1 cellular context compared by ENCODE assay signal in the genomic region with DNA sequence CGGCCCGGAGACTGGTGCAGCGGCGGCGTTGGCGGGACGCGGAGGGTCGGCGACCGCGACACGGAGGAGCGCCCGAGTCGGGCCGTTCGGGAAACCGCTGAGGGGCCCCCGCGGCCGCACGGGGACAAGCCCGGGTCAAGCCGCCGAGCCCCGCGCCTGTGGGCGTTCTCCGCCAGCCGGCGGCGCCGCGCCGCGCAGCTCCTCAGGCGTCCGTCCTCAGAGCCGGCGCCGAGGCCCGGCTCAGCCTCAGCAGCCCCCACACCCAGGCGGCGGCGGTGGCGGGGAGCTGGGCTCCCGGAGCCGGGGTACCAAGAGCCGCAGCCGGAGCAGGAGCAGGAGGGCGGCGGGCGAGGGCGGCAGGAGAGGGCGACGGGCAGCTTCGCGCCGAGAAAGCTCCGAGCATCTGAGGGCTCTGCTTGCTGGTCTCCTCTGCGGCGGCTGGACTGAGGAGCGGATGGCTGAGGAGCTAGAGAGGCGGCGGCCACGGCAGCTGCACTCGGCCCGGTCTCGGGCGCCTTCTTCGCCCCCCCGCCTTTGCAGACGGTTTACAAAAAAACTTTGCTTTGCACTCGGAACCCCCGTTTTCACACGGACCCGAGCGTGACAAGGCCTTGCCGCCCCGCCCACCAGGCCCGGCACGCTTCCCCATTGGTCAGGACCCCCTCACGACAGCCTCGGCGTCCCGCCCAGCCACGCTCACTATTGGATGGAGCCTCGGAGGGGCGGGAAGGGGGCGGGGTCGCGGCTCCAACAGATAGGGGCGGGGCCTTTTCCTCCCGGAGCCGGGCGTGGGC.
TF ChIP-seq lines count a peak whose summit lies in the region.

A gene with protein sequence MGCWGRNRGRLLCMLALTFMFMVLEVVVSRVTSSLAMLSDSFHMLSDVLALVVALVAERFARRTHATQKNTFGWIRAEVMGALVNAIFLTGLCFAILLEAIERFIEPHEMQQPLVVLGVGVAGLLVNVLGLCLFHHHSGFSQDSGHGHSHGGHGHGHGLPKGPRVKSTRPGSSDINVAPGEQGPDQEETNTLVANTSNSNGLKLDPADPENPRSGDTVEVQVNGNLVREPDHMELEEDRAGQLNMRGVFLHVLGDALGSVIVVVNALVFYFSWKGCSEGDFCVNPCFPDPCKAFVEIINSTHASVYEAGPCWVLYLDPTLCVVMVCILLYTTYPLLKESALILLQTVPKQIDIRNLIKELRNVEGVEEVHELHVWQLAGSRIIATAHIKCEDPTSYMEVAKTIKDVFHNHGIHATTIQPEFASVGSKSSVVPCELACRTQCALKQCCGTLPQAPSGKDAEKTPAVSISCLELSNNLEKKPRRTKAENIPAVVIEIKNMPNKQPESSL (minus strand): TSS at position 522 of the 794 bp plus-strand sequence. CDS start 549 bp downstream, outside the sequence.

TF ChIP-seq in HepG2, 621 proteins besides CTCF, POLR2A, EP300 and RAD21 (continued from another document and continues in another):
- TF ChIP-seq CBX2 (IDR thresholded peaks at IDR 0.05; ENCODE audit: low read depth, low read length) (no peak), CBX2 (CRISPR knock-in tag; IDR thresholded peaks at IDR 0.05; ENCODE audit: low read depth) (0 out of 2 replicates have a peak, but pooled peaks have one; percentile 11), MTF1 (CRISPR knock-in tag; IDR thresholded peaks at IDR 0.05) (peak; percentile 100), RFX1 (IDR thresholded peaks at IDR 0.05) (no peak), ZNF34 (CRISPR knock-in tag; IDR thresholded peaks at IDR 0.05; ENCODE audit: borderline replicate concordance) (no peak), ZNF761 (CRISPR knock-in tag; conservative IDR thresholded peaks at IDR 0.05) (peak; percentile 30; the same call in 1 of the 2 replicates), ZBTB42 (CRISPR knock-in tag; IDR thresholded peaks at IDR 0.05) (no peak), MYNN (CRISPR knock-in tag; IDR thresholded peaks at IDR 0.05; ENCODE audit: low read depth) (no peak), KDM1A (CRISPR knock-in tag; IDR thresholded peaks at IDR 0.05) (no peak), ATF1 (CRISPR knock-in tag; IDR thresholded peaks at IDR 0.05) (peak; percentile 68), ZNF841 (CRISPR knock-in tag; IDR thresholded peaks at IDR 0.05; ENCODE audit: borderline replicate concordance) (no peak), GLI4 (CRISPR knock-in tag; IDR thresholded peaks at IDR 0.05; ENCODE audit: borderline replicate concordance) (no peak), ZNF607 (CRISPR knock-in tag; IDR thresholded peaks at IDR 0.05; ENCODE audit: borderline replicate concordance) (no peak), ZC3H13 (CRISPR knock-in tag; IDR thresholded peaks at IDR 0.05) (0 out of 2 replicates have a peak, but pooled peaks have one; percentile 52), ZNF703 (CRISPR knock-in tag; IDR thresholded peaks at IDR 0.05; ENCODE audit: borderline replicate concordance) (no peak), CCDC6 (CRISPR knock-in tag; IDR thresholded peaks at IDR 0.05) (no peak), ZNF572 (CRISPR knock-in tag; IDR thresholded peaks at IDR 0.05) (no peak), ZNF17 (CRISPR knock-in tag; IDR thresholded peaks at IDR 0.05) (no peak), KLF11 (CRISPR knock-in tag; IDR thresholded peaks at IDR 0.05) (no peak), MED8 (CRISPR knock-in tag; IDR thresholded peaks at IDR 0.05; ENCODE audit: insufficient replicate concordance) (no peak), NR2C2 (CRISPR knock-in tag; IDR thresholded peaks at IDR 0.05; ENCODE audit: borderline replicate concordance) (peak; percentile 11; the same call in 1 of the 2 replicates), HNF4G (IDR thresholded peaks at IDR 0.05; ENCODE audit: borderline replicate concordance, low read depth, low read length) (peak; percentile 43; the same call in 1 of the 2 replicates), HNF4G (CRISPR knock-in tag; IDR thresholded peaks at IDR 0.05; ENCODE audit: borderline replicate concordance, low read depth) (no peak), ZNF12 (CRISPR knock-in tag; IDR thresholded peaks at IDR 0.05) (no peak), DMAP1 (CRISPR knock-in tag; IDR thresholded peaks at IDR 0.05) (no peak), ZKSCAN5 (CRISPR knock-in tag; IDR thresholded peaks at IDR 0.05) (no peak), NFIC (IDR thresholded peaks at IDR 0.05; ENCODE audit: low read length) (no peak)
- TF ChIP-seq, protein P1, sequence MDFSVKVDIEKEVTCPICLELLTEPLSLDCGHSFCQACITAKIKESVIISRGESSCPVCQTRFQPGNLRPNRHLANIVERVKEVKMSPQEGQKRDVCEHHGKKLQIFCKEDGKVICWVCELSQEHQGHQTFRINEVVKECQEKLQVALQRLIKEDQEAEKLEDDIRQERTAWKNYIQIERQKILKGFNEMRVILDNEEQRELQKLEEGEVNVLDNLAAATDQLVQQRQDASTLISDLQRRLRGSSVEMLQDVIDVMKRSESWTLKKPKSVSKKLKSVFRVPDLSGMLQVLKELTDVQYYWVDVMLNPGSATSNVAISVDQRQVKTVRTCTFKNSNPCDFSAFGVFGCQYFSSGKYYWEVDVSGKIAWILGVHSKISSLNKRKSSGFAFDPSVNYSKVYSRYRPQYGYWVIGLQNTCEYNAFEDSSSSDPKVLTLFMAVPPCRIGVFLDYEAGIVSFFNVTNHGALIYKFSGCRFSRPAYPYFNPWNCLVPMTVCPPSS (IDR thresholded peaks at IDR 0.05) = no peak
- TF ChIP-seq, protein P2, sequence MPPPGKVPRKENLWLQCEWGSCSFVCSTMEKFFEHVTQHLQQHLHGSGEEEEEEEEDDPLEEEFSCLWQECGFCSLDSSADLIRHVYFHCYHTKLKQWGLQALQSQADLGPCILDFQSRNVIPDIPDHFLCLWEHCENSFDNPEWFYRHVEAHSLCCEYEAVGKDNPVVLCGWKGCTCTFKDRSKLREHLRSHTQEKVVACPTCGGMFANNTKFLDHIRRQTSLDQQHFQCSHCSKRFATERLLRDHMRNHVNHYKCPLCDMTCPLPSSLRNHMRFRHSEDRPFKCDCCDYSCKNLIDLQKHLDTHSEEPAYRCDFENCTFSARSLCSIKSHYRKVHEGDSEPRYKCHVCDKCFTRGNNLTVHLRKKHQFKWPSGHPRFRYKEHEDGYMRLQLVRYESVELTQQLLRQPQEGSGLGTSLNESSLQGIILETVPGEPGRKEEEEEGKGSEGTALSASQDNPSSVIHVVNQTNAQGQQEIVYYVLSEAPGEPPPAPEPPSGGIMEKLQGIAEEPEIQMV (CRISPR knock-in tag; IDR thresholded peaks at IDR 0.05; ENCODE audit: low read depth) = no peak
- TF ChIP-seq, protein P3, sequence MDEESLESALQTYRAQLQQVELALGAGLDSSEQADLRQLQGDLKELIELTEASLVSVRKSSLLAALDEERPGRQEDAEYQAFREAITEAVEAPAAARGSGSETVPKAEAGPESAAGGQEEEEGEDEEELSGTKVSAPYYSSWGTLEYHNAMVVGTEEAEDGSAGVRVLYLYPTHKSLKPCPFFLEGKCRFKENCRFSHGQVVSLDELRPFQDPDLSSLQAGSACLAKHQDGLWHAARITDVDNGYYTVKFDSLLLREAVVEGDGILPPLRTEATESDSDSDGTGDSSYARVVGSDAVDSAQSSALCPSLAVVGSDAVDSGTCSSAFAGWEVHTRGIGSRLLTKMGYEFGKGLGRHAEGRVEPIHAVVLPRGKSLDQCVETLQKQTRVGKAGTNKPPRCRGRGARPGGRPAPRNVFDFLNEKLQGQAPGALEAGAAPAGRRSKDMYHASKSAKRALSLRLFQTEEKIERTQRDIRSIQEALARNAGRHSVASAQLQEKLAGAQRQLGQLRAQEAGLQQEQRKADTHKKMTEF (CRISPR knock-in tag; IDR thresholded peaks at IDR 0.05) = no peak
- TF ChIP-seq, protein P4, sequence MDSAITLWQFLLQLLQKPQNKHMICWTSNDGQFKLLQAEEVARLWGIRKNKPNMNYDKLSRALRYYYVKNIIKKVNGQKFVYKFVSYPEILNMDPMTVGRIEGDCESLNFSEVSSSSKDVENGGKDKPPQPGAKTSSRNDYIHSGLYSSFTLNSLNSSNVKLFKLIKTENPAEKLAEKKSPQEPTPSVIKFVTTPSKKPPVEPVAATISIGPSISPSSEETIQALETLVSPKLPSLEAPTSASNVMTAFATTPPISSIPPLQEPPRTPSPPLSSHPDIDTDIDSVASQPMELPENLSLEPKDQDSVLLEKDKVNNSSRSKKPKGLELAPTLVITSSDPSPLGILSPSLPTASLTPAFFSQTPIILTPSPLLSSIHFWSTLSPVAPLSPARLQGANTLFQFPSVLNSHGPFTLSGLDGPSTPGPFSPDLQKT (CRISPR knock-in tag; IDR thresholded peaks at IDR 0.05; ENCODE audit: borderline replicate concordance) = no peak
- TF ChIP-seq, protein P5, sequence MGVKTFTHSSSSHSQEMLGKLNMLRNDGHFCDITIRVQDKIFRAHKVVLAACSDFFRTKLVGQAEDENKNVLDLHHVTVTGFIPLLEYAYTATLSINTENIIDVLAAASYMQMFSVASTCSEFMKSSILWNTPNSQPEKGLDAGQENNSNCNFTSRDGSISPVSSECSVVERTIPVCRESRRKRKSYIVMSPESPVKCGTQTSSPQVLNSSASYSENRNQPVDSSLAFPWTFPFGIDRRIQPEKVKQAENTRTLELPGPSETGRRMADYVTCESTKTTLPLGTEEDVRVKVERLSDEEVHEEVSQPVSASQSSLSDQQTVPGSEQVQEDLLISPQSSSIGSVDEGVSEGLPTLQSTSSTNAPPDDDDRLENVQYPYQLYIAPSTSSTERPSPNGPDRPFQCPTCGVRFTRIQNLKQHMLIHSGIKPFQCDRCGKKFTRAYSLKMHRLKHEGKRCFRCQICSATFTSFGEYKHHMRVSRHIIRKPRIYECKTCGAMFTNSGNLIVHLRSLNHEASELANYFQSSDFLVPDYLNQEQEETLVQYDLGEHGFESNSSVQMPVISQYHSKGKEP (CRISPR knock-in tag; IDR thresholded peaks at IDR 0.05) = 0 out of 2 replicates have a peak, but pooled peaks have one; percentile 9
- TF ChIP-seq, protein P6, sequence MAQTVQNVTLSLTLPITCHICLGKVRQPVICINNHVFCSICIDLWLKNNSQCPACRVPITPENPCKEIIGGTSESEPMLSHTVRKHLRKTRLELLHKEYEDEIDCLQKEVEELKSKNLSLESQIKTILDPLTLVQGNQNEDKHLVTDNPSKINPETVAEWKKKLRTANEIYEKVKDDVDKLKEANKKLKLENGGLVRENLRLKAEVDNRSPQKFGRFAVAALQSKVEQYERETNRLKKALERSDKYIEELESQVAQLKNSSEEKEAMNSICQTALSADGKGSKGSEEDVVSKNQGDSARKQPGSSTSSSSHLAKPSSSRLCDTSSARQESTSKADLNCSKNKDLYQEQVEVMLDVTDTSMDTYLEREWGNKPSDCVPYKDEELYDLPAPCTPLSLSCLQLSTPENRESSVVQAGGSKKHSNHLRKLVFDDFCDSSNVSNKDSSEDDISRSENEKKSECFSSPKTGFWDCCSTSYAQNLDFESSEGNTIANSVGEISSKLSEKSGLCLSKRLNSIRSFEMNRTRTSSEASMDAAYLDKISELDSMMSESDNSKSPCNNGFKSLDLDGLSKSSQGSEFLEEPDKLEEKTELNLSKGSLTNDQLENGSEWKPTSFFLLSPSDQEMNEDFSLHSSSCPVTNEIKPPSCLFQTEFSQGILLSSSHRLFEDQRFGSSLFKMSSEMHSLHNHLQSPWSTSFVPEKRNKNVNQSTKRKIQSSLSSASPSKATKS (CRISPR knock-in tag; IDR thresholded peaks at IDR 0.05) = no peak
- TF ChIP-seq, protein P7, sequence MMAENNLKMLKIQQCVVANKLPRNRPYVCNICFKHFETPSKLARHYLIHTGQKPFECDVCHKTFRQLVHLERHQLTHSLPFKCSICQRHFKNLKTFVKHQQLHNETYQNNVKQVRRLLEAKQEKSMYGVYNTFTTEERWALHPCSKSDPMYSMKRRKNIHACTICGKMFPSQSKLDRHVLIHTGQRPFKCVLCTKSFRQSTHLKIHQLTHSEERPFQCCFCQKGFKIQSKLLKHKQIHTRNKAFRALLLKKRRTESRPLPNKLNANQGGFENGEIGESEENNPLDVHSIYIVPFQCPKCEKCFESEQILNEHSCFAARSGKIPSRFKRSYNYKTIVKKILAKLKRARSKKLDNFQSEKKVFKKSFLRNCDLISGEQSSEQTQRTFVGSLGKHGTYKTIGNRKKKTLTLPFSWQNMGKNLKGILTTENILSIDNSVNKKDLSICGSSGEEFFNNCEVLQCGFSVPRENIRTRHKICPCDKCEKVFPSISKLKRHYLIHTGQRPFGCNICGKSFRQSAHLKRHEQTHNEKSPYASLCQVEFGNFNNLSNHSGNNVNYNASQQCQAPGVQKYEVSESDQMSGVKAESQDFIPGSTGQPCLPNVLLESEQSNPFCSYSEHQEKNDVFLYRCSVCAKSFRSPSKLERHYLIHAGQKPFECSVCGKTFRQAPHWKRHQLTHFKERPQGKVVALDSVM (CRISPR knock-in tag; IDR thresholded peaks at IDR 0.05) = no peak
- TF ChIP-seq, protein P8, sequence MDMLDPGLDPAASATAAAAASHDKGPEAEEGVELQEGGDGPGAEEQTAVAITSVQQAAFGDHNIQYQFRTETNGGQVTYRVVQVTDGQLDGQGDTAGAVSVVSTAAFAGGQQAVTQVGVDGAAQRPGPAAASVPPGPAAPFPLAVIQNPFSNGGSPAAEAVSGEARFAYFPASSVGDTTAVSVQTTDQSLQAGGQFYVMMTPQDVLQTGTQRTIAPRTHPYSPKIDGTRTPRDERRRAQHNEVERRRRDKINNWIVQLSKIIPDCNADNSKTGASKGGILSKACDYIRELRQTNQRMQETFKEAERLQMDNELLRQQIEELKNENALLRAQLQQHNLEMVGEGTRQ (IDR thresholded peaks at IDR 0.05; ENCODE audit: low read depth, low read length) = no peak
- TF ChIP-seq, protein P8 (CRISPR knock-in tag; IDR thresholded peaks at IDR 0.05; ENCODE audit: borderline replicate concordance) = no peak
- TF ChIP-seq, protein P9, sequence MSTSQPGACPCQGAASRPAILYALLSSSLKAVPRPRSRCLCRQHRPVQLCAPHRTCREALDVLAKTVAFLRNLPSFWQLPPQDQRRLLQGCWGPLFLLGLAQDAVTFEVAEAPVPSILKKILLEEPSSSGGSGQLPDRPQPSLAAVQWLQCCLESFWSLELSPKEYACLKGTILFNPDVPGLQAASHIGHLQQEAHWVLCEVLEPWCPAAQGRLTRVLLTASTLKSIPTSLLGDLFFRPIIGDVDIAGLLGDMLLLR (CRISPR knock-in tag; IDR thresholded peaks at IDR 0.05) = no peak
- TF ChIP-seq, protein P10, sequence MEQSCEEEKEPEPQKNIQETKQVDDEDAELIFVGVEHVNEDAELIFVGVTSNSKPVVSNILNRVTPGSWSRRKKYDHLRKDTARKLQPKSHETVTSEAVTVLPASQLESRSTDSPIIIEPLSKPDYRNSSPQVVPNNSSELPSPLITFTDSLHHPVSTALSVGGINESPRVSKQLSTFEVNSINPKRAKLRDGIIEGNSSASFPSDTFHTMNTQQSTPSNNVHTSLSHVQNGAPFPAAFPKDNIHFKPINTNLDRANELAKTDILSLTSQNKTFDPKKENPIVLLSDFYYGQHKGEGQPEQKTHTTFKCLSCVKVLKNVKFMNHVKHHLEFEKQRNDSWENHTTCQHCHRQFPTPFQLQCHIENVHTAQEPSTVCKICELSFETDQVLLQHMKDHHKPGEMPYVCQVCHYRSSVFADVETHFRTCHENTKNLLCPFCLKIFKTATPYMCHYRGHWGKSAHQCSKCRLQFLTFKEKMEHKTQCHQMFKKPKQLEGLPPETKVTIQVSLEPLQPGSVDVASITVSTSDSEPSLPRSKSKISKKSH (CRISPR knock-in tag; IDR thresholded peaks at IDR 0.05; ENCODE audit: borderline replicate concordance) = no peak
